In the genomic region with DNA sequence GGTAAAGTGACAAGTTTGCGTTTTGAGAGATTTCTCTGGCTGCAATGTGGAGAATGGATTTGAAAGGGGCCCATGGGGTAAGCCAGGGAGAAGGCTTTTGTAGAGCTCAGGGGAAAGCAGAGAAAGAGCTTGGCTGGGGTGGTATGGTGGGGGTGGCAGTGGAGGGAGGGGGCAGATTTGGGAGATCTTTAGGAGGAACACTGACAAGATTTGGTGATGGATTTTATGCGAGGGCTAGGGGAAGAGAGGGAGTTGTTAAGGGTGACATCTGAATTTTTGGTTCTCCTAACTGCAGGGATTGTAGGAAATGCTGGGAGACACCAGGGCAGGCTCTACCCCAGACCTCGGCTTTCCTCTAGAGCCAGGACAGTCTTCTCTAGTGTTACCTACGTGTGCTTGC, we compare ENCODE assay signal across 28 cellular contexts.
"Had no signal": no experiment of that assay in that cellular context is flagged by ENCODE, and none has a peak within 500 bp of the region (broad histone marks: within the 10 kb centered on the region; RNA-seq: fewer than 3 reads in every experiment).

No MANE protein-coding gene starts in this region.

- DNase-seq: Karpas-422, MM.1S, MV-4-11, NCI-H1092, NCI-H1105, NCI-H1417 treated with DMSO at 0.1 percent for 48 hours, NCI-H1436 treated with DMSO at 0.1 percent for 48 hours, NCI-H1694 treated with DMSO at 0.1 percent for 48 hours, NCI-H187 treated with DMSO at 0.1 percent for 48 hours, NCI-H2029, NCI-H2081, NCI-H2171 treated with DMSO at 0.1 percent for 48 hours, NCI-H2227 treated with DMSO at 0.1 percent for 48 hours, NCI-H345, NCI-H446, NCI-H510A treated with DMSO at 0.1 percent for 48 hours, NCI-H524 treated with DMSO at 0.1 percent for 48 hours, NCI-H526 treated with DMSO at 0.1 percent for 48 hours, NCI-H774, PC-9, SHP77, SIG-M5, SJCRH30, SW 1271 had no signal

- H3K9me2 ChIP-seq: SK-N-SH had no signal

- H3K9me3 ChIP-seq: SJCRH30, SK-N-SH had no signal

- H3K27ac ChIP-seq: KMS-11, PC-9, RWPE1, SJCRH30 had no signal

- H3K36me3 ChIP-seq: SJCRH30 had no signal

- H3K4me2 ChIP-seq: KMS-11, PC-9, SK-N-SH had no signal

- H3K27me3 ChIP-seq: SJCRH30 had no signal

- H2AFZ ChIP-seq: PC-9 had no signal

- ATAC-seq: Right ventricle myocardium inferior had no signal

- H3K4me3 ChIP-seq: PC-9, SJCRH30 had no signal

- H3K9ac ChIP-seq: KMS-11, SK-N-SH had no signal
